In genomic region chr12:6868211-6869048, GRCh38 we compare ENCODE assay signal across 8 cellular contexts. TPM values are rescaled to one million over a fixed set of nuclear protein-coding genes. Genes with fewer than 3 reads are reported as not detected.
DNase-seq lines count a peak whose midpoint lies in the region; ATAC-seq and TF ChIP-seq lines count a peak whose summit lies in the region.

No MANE protein-coding gene starts in this region.

- H3K27me3 Mint-ChIP-seq in MCF 10A (ENCODE audit: insufficient read depth, unreplicated experiment) = no peaks in the 10 kb centered on the region
- no peaks in the 10 kb centered on the region for H3K27me3 Mint-ChIP-seq in memory B cell
- H3K27me3 Mint-ChIP-seq in type B pancreatic cell = no peaks in the 10 kb centered on the region

- CTCF ChIA-PET in MCF 10A (lab: Yijun Ruan, JAX) = interaction anchor here (0.6 to 7.7 kb wide), 24 partner anchors 8 to 624 kb away, joined by 3 to 64 read pairs (median 3); partner anchors contain the start of genes C12orf57, RNU7-1 and USP5

- intact Hi-C loops in MCF 10A (cut with micrococcal nuclease) = loop anchor here (1.0 to 2.0 kb wide), 2 partner anchors 23 to 70 kb away; no protein-coding TSS in a partner anchor

- peak overlapping the region; percentile 99 for H3K4me2 ChIP-seq in MM.1S (ENCODE audit: low read depth, low read length)

- peaks cover 36% of the 10 kb centered on the region for H3K4me1 ChIP-seq in MM.1S (ENCODE audit: low read length)

- H3K9ac ChIP-seq in MM.1S (ENCODE audit: low read length) = peak overlapping the region; percentile 99

- no peaks in the 10 kb centered on the region for H3K9me3 ChIP-seq in MM.1S (replicated peaks; ENCODE audit: insufficient read depth, low read length)

- peak overlapping the region; percentile 86 for H3K4me3 Mint-ChIP-seq in MCF 10A (ENCODE audit: unreplicated experiment)
- peak overlapping the region; percentile 88 for H3K4me3 Mint-ChIP-seq in memory B cell
- H3K4me3 Mint-ChIP-seq in type B pancreatic cell = peak overlapping the region; percentile 97

- peak overlapping the region; percentile 92 for H3K4me3 ChIP-seq in MM.1S (ENCODE audit: low read length)

- peak overlapping the region; percentile 80; the same call in 1 of the 2 replicates for H3K27ac ChIP-seq in MM.1S (ENCODE audit: low read length)

- H3K4me1 Mint-ChIP-seq in MCF 10A (ENCODE audit: insufficient read depth, unreplicated experiment) (peaks cover 30% of the 10 kb centered on the region), memory B cell (peaks cover 41% of the 10 kb centered on the region), type B pancreatic cell (ENCODE audit: unreplicated experiment) (peaks cover 27% of the 10 kb centered on the region)

- peaks cover 50% of the 10 kb centered on the region for H3K79me2 ChIP-seq in MM.1S (ENCODE audit: low read length)

- peaks cover 46% of the 10 kb centered on the region for H3F3A ChIP-seq in MM.1S (ENCODE audit: insufficient read depth, low read length)

- DNase-seq in ELR (ENCODE audit: low read depth) (peak; percentile 56), MM.1S (no peak), MCF 10A (ENCODE audit: unreplicated experiment) (no peak), memory B cell (ENCODE audit: low spot score in 2 of 2) (no peak), type B pancreatic cell (ENCODE audit: extremely low spot score, unreplicated experiment) (no peak)

- H3K27ac Mint-ChIP-seq in MCF 10A (ENCODE audit: low read depth, unreplicated experiment) (peak overlapping the region; percentile 82), memory B cell (peak overlapping the region; percentile 72), type B pancreatic cell (peak overlapping the region; percentile 94)

- no TSS peak for BruUV-seq in MCF 10A (replicated peaks; lab: Mats Ljungman, UMichigan)

- no peaks in the 10 kb centered on the region for H3K27me3 ChIP-seq in MM.1S (replicated peaks; ENCODE audit: insufficient read depth, low read length)

- peaks cover 23% of the 10 kb centered on the region for H4K20me1 ChIP-seq in MM.1S (ENCODE audit: insufficient read depth, low read length)

- POLR2A ChIA-PET in MCF 10A (lab: Yijun Ruan, JAX) = interaction anchor here (0.6 to 7.7 kb wide), 20 partner anchors 17 to 367 kb away, joined by 3 to 130 read pairs (median 6); partner anchors contain the start of genes C12orf57, CDCA3, COPS7A and GNB3

- no peak overlapping the region for H2AFZ ChIP-seq in MM.1S (ENCODE audit: low read length)

- peaks cover 59% of the 10 kb centered on the region for H3K36me3 Mint-ChIP-seq in MCF 10A (ENCODE audit: insufficient read depth, unreplicated experiment)
- peaks cover 10% of the 10 kb centered on the region for H3K36me3 Mint-ChIP-seq in memory B cell
- peaks cover 37% of the 10 kb centered on the region for H3K36me3 Mint-ChIP-seq in type B pancreatic cell

- peaks cover 4% of the 10 kb centered on the region for H3K36me3 ChIP-seq in MM.1S (replicated peaks; ENCODE audit: insufficient read depth, low read length)

- H3K9me2 ChIP-seq in MM.1S (replicated peaks; ENCODE audit: insufficient read depth, low read length) = no peaks in the 10 kb centered on the region

- peak; percentile 34 for TF ChIP-seq CTCF in MM.1S (IDR thresholded peaks at IDR 0.05; ENCODE audit: low read length)
- TF ChIP-seq CTCF in MCF 10A (IDR thresholded peaks at IDR 0.05; ENCODE audit: unreplicated experiment) = no peak
- no peak for TF ChIP-seq CTCF in type B pancreatic cell (conservative IDR thresholded peaks at IDR 0.05)

- H3K9me3 Mint-ChIP-seq in MCF 10A (ENCODE audit: unreplicated experiment) (no peaks in the 10 kb centered on the region), memory B cell (no peaks in the 10 kb centered on the region), type B pancreatic cell (no peaks in the 10 kb centered on the region)

- ATAC-seq in memory B cell (ENCODE audit: low read depth) (no peak), GM19395 (IDR thresholded peaks at IDR 0.05; ENCODE audit: unreplicated experiment) (no peak), HG03196 (IDR thresholded peaks at IDR 0.05; ENCODE audit: unreplicated experiment) (no peak), HG03378 (IDR thresholded peaks at IDR 0.05; ENCODE audit: unreplicated experiment) (no peak)

RNA-seq across cellular contexts. Expression of gene TPI1, which starts 1.1 kb away (rescaled TPM):
- total RNA-seq in MCF 10A (2022) (498 and 549 TPM in 2 replicates), type B pancreatic cell (ENCODE audit: low replicate concordance) (565 and 954 TPM in 2 replicates)

RNA-seq across cellular contexts. Expression of gene SPSB2, which starts 4.7 kb away (rescaled TPM):
- total RNA-seq in MCF 10A (2022) (9.2 and 10.8 TPM in 2 replicates), type B pancreatic cell (ENCODE audit: low replicate concordance) (6.5 and 13.9 TPM in 2 replicates)

RNA-seq across cellular contexts. Expression of gene USP5, which starts 16.5 kb away (rescaled TPM):
- 62.5 and 80.2 TPM in 2 replicates for total RNA-seq in MCF 10A (2022)
- total RNA-seq in type B pancreatic cell (ENCODE audit: low replicate concordance) = 121 and 198 TPM in 2 replicates

RNA-seq across cellular contexts. Expression of gene CDCA3, which starts 17.3 kb away (rescaled TPM):
- total RNA-seq in MCF 10A (2022) = 11.7 and 25.5 TPM in 2 replicates
- total RNA-seq in type B pancreatic cell (ENCODE audit: low replicate concordance) = 31.7 and 33.5 TPM in 2 replicates

RNA-seq across cellular contexts. Expression of gene GNB3, which starts 27.7 kb away (rescaled TPM):
- total RNA-seq in MCF 10A (2022) = 0.47 TPM in 1 of 2 replicates, not detected in the other
- 6.3 and 25.2 TPM in 2 replicates for total RNA-seq in type B pancreatic cell (ENCODE audit: low replicate concordance)
